ENCODE assay signal across 16 cellular contexts in genomic region chr3:138916824-138917223, GRCh38. TPM values are rescaled to one million over a fixed set of nuclear protein-coding genes. Genes with fewer than 3 reads are reported as not detected.
DNase-seq lines count a peak whose midpoint lies in the region; ATAC-seq, FAIRE-seq and TF ChIP-seq lines count a peak whose summit lies in the region.
"Had no signal": no experiment of that assay in that cellular context is flagged by ENCODE, and none has a peak within 500 bp of the region (broad histone marks: within the 10 kb centered on the region; RNA-seq: fewer than 3 reads in every experiment).

No MANE protein-coding gene starts in this region.

- H3K27ac ChIP-seq in Panc1 (ENCODE audit: low read length) = peak overlapping the region; percentile 87
- no peak overlapping the region for H3K27ac ChIP-seq in parathyroid adenoma

- H3K4me1 ChIP-seq in Panc1 (ENCODE audit: control insufficient read depth, insufficient read depth, low read length) (peaks cover 34% of the 10 kb centered on the region), parathyroid adenoma (peaks cover 4% of the 10 kb centered on the region)

- H3K4me3 ChIP-seq in Panc1 (ENCODE audit: low read depth in 2 of 2, low read length in 2 of 2) (peak overlapping the region in 1 of 2 experiments; percentile 80; a peak in 2 of 4 replicates), epithelial cell of esophagus (ENCODE audit: low read length) (no peak overlapping the region), parathyroid adenoma (ENCODE audit: low read depth, low read length) (no peak overlapping the region)

- in situ Hi-C loops in Panc1 (cut with HindIII; ENCODE audit: low pct_unique_long_range_greater_than_20kb, low sequenced_read_pairs) = no loop called here

- H3K9me3 ChIP-seq in Panc1 (ENCODE audit: control insufficient read depth, insufficient read depth, low read depth, low read length) = no peaks in the 10 kb centered on the region
- H3K9me3 ChIP-seq in parathyroid adenoma (ENCODE audit: control insufficient read depth, low read length) = no peaks in the 10 kb centered on the region
- H3K9me3 ChIP-seq: Caco-2 had no signal

- no TSS peak for BruUV-seq in Panc1 (replicated peaks; lab: Mats Ljungman, UMichigan)

- H3K27me3 ChIP-seq in Panc1 (ENCODE audit: control insufficient read depth, insufficient read depth, low read length) (no peaks in the 10 kb centered on the region), parathyroid adenoma (ENCODE audit: control insufficient read depth, insufficient read depth, low read length) (no peaks in the 10 kb centered on the region)
- H3K27me3 ChIP-seq: dorsolateral prefrontal cortex had no signal

- H2AFZ ChIP-seq in parathyroid adenoma = peak overlapping the region; percentile 94

- POLR2A ChIA-PET in Panc1 (lab: Charles Lee) = interaction anchor here (0.6 kb wide), 1 partner anchor 21 kb away, joined by 10 read pairs; no protein-coding TSS in a partner anchor

- H3K9ac ChIP-seq in parathyroid adenoma = no peak overlapping the region

- H3K4me2 ChIP-seq in parathyroid adenoma (ENCODE audit: low read length) = no peak overlapping the region

- ATAC-seq in Panc1 = no peak

- no peak for TF ChIP-seq POLR2A in H54 (IDR thresholded peaks at IDR 0.05; ENCODE audit: low read depth, low read length)

- H3K36me3 ChIP-seq in Panc1 (ENCODE audit: control insufficient read depth, insufficient read depth, low read length) (no peaks in the 10 kb centered on the region), parathyroid adenoma (ENCODE audit: control insufficient read depth, insufficient read depth, low read length) (no peaks in the 10 kb centered on the region)

- FAIRE-seq in H54 (lab: Jason Lieb, UNC) = no peak

- DNase-seq in H54 (ENCODE audit: insufficient read length, low spot score) (peak; percentile 50), Panc1 (ENCODE audit: low read depth, low spot score) (no peak), epithelial cell of esophagus (ENCODE audit: low read depth) (peak; percentile 69), COLO668 (lab: John Stamatoyannopoulos, UW; ENCODE audit: unreplicated experiment) (no peak), GM20000 (ENCODE audit: low spot score) (no peak)
- no peak for DNase-seq in activated effector memory CD4-positive, alpha-beta T cell treated with Interleukin-2 at 50 U/mL for 16 hours
- DNase-seq: activated B cell treated with CpG ODN at 0.5 μM for 24 hours, amniotic stem cell, Caco-2, dorsolateral prefrontal cortex, foreskin melanocyte, islet precursor cell, naive B cell, NCI-H510A treated with DMSO at 0.1 percent for 48 hours, SIG-M5 had no signal

- no peaks in the 10 kb centered on the region for H3K79me2 ChIP-seq in parathyroid adenoma

- CTCF ChIA-PET in Panc1 (lab: Charles Lee) = interaction anchor here (0.5 to 2.3 kb wide), 22 partner anchors 31 to 1168 kb away, joined by 3 to 31 read pairs (median 3); partner anchors contain the start of gene CEP70

- TF ChIP-seq CTCF in Panc1 (IDR thresholded peaks at IDR 0.05) (no peak), epithelial cell of esophagus (IDR thresholded peaks at IDR 0.05; ENCODE audit: insufficient read depth, low read depth, low read length, missing control alignments) (no peak), parathyroid adenoma (IDR thresholded peaks at IDR 0.05) (no peak), GM20000 (IDR thresholded peaks at IDR 0.05; ENCODE audit: extremely low read depth, missing control alignments) (no peak)

- intact Hi-C loops in Panc1 (cut with micrococcal nuclease; ENCODE audit: unreplicated experiment) = no loop called here

RNA-seq across cellular contexts. Expression of gene FOXL2, which starts 30.1 kb away (rescaled TPM):
- total RNA-seq in Panc1 (2021; ENCODE audit: unreplicated experiment) = 12.7 TPM
- 12.0 TPM for polyA plus RNA-seq in Panc1 (2012; ENCODE audit: insufficient read length)
- total RNA-seq: activated B cell treated with CpG ODN at 0.5 μM for 24 hours had no signal

RNA-seq across cellular contexts. Expression of gene FOXL2NB, which starts 30.2 kb away (rescaled TPM):
- total RNA-seq in Panc1 (2021; ENCODE audit: unreplicated experiment) = 11.4 TPM
- 5.2 TPM for polyA plus RNA-seq in Panc1 (2012; ENCODE audit: insufficient read length)
- total RNA-seq: activated B cell treated with CpG ODN at 0.5 μM for 24 hours had no signal

Comparison
In these comparisons a context has a peak if more than half of its experiments do, and no peak if none do; other contexts are left out.
1. DNase-seq: peak in H54 (single experiment) and epithelial cell of esophagus (single experiment); none in Panc1 (single experiment), COLO668 (single experiment), GM20000 (single experiment) and activated effector memory CD4-positive, alpha-beta T cell treated with Interleukin-2 at 50 U/mL for 16 hours (single experiment).